In genomic region chr22:17706451-17706900, GRCh38 we compare ENCODE assay signal across 8 cellular contexts.
A peak's percentile ranks its signal among the peaks of the same experiment; 100 is the strongest.
DNase-seq lines count a peak whose midpoint lies in the region; ATAC-seq, FAIRE-seq and TF ChIP-seq lines count a peak whose summit lies in the region.

No MANE protein-coding gene starts in this region.

- H3K79me2 ChIP-seq in astrocyte (ENCODE audit: insufficient read depth, low read length), result peaks cover 34% of the 10 kb centered on the region

- H3K36me3 ChIP-seq in astrocyte (ENCODE audit: insufficient read depth, low read length), result no peaks in the 10 kb centered on the region

- peak overlapping the region; percentile 54 for H3K4me3 ChIP-seq in astrocyte (ENCODE audit: insufficient read depth, low read depth, low read length)
- H3K4me3 ChIP-seq in skeletal muscle cell (ENCODE audit: low read depth, low read length), result peak overlapping the region; percentile 37

- H3K27me3 ChIP-seq in astrocyte (ENCODE audit: insufficient read depth, low read length), result no peaks in the 10 kb centered on the region

- POLR2A ChIA-PET in RWPE1 (lab: Yijun Ruan, JAX; ENCODE audit: low non-redundant PET), result no interaction called here

- CTCF ChIA-PET in RWPE1 (lab: Yijun Ruan, JAX), result no interaction called here

- peak; percentile 81 for FAIRE-seq in A204.1 (lab: Jason Lieb, UNC)
- FAIRE-seq in astrocyte (lab: Jason Lieb, UNC), result peak; percentile 93

- H3K9me3 Mint-ChIP-seq in astrocyte (ENCODE audit: unreplicated experiment), result peaks cover 2% of the 10 kb centered on the region

- H3K9ac ChIP-seq in astrocyte (ENCODE audit: low read length), result peak overlapping the region; percentile 80

- TF ChIP-seq CTCF in RWPE1 (conservative IDR thresholded peaks at IDR 0.05; ENCODE audit: low read depth) (no peak), astrocyte (IDR thresholded peaks at IDR 0.05; ENCODE audit: insufficient read depth, low read depth, low read length) (no peak)

- ATAC-seq in GM18858 (IDR thresholded peaks at IDR 0.05; ENCODE audit: unreplicated experiment) (peak; percentile 93), HG03159 (IDR thresholded peaks at IDR 0.05; ENCODE audit: unreplicated experiment) (peak; percentile 60)

- H2AFZ ChIP-seq in astrocyte (ENCODE audit: low read depth, low read length), result peak overlapping the region; percentile 46

- peaks cover 17% of the 10 kb centered on the region for H3K4me1 ChIP-seq in astrocyte (ENCODE audit: insufficient read depth, low read length)

- DNase-seq in RWPE1 (ENCODE audit: low spot score) (peak; percentile 86), astrocyte (ENCODE audit: low read depth) (peak; percentile 92), hypothalamus (lab: John Stamatoyannopoulos, UW) (peak in 30 of 51 donors; percentile 4 to 66 (median 31)), skeletal muscle cell (ENCODE audit: low read depth) (peak; percentile 86), NCI-H1417 (lab: John Stamatoyannopoulos, UW) (no peak)

- H3K27ac ChIP-seq in RWPE1 (peak overlapping the region; percentile 86), astrocyte (ENCODE audit: low read depth, low read length) (peak overlapping the region; percentile 85)

- H3K4me3 Mint-ChIP-seq in astrocyte (ENCODE audit: unreplicated experiment), result peak overlapping the region; percentile 88

- no peaks in the 10 kb centered on the region for H3K27me3 Mint-ChIP-seq in astrocyte (ENCODE audit: low read depth, unreplicated experiment)

- H3K27ac Mint-ChIP-seq in astrocyte (ENCODE audit: unreplicated experiment), result peak overlapping the region; percentile 97

- peaks cover 3% of the 10 kb centered on the region for H3K36me3 Mint-ChIP-seq in astrocyte (ENCODE audit: low read depth, unreplicated experiment)

- H3K4me2 ChIP-seq in astrocyte (ENCODE audit: low read length), result peak overlapping the region; percentile 86

- no peaks in the 10 kb centered on the region for H4K20me1 ChIP-seq in astrocyte (ENCODE audit: insufficient read depth, low read length)

- H3K4me1 Mint-ChIP-seq in astrocyte (ENCODE audit: low read depth, unreplicated experiment), result peaks cover 10% of the 10 kb centered on the region

- no peaks in the 10 kb centered on the region for H3K9me3 ChIP-seq in astrocyte (ENCODE audit: insufficient read depth, low read depth, low read length)

Comparison
In these comparisons a context has a peak if more than half of its experiments do, and no peak if none do; other contexts are left out.
1. DNase-seq: peak in RWPE1 (single experiment), astrocyte (single experiment), hypothalamus (30 of 51) and skeletal muscle cell (single experiment); none in NCI-H1417 (0 of 3).